9 cellular contexts compared by ENCODE assay signal in genomic region chr3:12201813-12202212, GRCh38. TPM values are rescaled to one million over a fixed set of nuclear protein-coding genes. Genes with fewer than 3 reads are reported as not detected.
"Had no signal": no experiment of that assay in that cellular context is flagged by ENCODE, and none has a peak within 500 bp of the region (broad histone marks: within the 10 kb centered on the region; RNA-seq: fewer than 3 reads in every experiment).

No MANE protein-coding gene starts in this region.

- H3K4me3 Mint-ChIP-seq: IgD-negative memory B cell had no signal

- FAIRE-seq: HepG2, HTR-8/SVneo had no signal

- H3K27ac ChIP-seq: HL-60, KMS-11 had no signal

- DNase-seq: IMR-90, KBM-7, KG1 had no signal

- H3K27ac Mint-ChIP-seq: IgD-negative memory B cell had no signal

- H3K4me2 ChIP-seq: KMS-11 had no signal

- H3K9ac ChIP-seq: KMS-11 had no signal

- ATAC-seq: HepG2 had no signal

- H3K36me3 Mint-ChIP-seq: IgD-negative memory B cell had no signal

- H3K27me3 Mint-ChIP-seq: IgD-negative memory B cell had no signal

- H3K4me1 Mint-ChIP-seq: IgD-negative memory B cell had no signal

RNA-seq across cellular contexts. Expression of gene TIMP4, which starts 43.1 kb away (rescaled TPM):
- total RNA-seq: HT1080 had no signal
- polyA plus RNA-seq: IgD-negative memory B cell had no signal
